In the genomic region with DNA sequence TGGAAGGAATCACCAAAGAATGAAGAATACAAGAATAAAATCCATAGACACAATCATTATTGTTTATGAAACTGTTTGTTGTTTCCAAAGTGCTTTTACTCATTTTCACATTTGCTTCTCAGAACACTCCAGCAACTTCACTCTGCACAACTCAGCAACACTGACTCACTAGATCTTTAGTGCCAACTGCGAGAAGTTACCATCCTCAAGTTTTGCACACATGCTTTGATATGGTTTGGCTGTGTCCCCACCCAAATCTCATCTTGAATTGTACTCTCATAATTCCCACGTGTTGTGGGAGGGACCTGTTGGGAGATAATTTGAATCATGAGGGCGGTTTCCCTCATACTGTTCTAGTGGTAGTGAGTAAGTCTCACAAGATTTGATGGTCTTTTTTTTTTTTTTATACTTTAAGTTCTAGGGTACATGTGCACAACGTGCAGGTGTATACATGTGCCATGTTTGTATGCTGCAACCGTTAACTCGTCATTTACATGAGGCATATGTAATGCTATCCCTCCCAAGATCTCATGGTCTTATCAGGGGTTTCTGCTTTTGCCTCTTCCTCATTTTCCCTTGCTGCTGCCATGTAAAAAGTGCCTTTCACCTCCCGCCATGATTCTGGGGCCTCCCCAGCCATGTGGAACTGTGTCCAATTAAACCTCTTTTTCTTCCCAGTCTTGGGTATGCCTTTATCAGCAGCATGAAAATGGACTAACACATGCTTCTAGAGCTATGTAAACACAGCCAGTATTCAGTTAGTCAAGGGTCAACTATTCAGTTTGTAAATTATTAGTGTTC, we compare ENCODE assay signal across 1 cellular context.
TF ChIP-seq lines count a peak whose summit lies in the region.

No MANE protein-coding gene starts in this region.

TF ChIP-seq in IMR-90, 13 proteins besides CTCF, POLR2A, EP300 and RAD21 (continued from another document):
- TF ChIP-seq CEBPB (IDR thresholded peaks at IDR 0.05; ENCODE audit: low read depth, low read length) = no peak
